In genomic region chr7:1558181-1558811, GRCh38 we compare ENCODE assay signal across 14 cellular contexts. TPM values are rescaled to one million over a fixed set of nuclear protein-coding genes. Genes with fewer than 3 reads are reported as not detected.
DNase-seq lines count a peak whose midpoint lies in the region; ATAC-seq and TF ChIP-seq lines count a peak whose summit lies in the region.
"Had no signal": no experiment of that assay in that cellular context is flagged by ENCODE, and none has a peak within 500 bp of the region (broad histone marks: within the 10 kb centered on the region; RNA-seq: fewer than 3 reads in every experiment).

No MANE protein-coding gene starts in this region.

- H3K4me1 Mint-ChIP-seq in nephron progenitor cell = peaks cover 47% of the 10 kb centered on the region
- H3K4me1 Mint-ChIP-seq: activated CD4-positive, alpha-beta T cell treated with anti-CD3 and anti-CD28 coated beads, Interleukin-2, amount 10 ng/mL, durations not matched to agents 24 days and 14 days; activated naive CD8-positive, alpha-beta T cell treated with anti-CD3 and anti-CD28 coated beads, Interleukin-2, amount 50 U/mL, for 24 hours had no signal

- H3K36me3 Mint-ChIP-seq in nephron progenitor cell (ENCODE audit: low read depth) = no peaks in the 10 kb centered on the region
- H3K36me3 Mint-ChIP-seq: naive thymus-derived CD8-positive, alpha-beta T cell had no signal

- H3K9ac ChIP-seq in skeletal muscle satellite cell (ENCODE audit: low read depth, low read length) = no peak overlapping the region

- no peak overlapping the region for H3K27ac Mint-ChIP-seq in nephron progenitor cell
- H3K27ac Mint-ChIP-seq: activated CD4-positive, alpha-beta T cell treated with anti-CD3 and anti-CD28 coated beads, Interleukin-2, amount 10 ng/mL, durations not matched to agents 24 days and 14 days; activated naive CD8-positive, alpha-beta T cell treated with anti-CD3 and anti-CD28 coated beads, Interleukin-2, amount 50 U/mL, for 24 hours had no signal

- ATAC-seq in HG03095 (IDR thresholded peaks at IDR 0.05; ENCODE audit: unreplicated experiment) = no peak
- ATAC-seq in HG02763 (IDR thresholded peaks at IDR 0.05; ENCODE audit: unreplicated experiment) = no peak
- ATAC-seq: activated naive CD8-positive, alpha-beta T cell treated with anti-CD3 and anti-CD28 coated beads, Interleukin-2, amount 50 U/mL, for 24 hours; naive thymus-derived CD8-positive, alpha-beta T cell had no signal

- DNase-seq in DMS 273 (lab: John Stamatoyannopoulos, UW; ENCODE audit: unreplicated experiment) (peak; percentile 73), DMS 273 treated with DMSO at 0.1 percent for 48 hours (lab: John Stamatoyannopoulos, UW) (no peak), SK-N-DZ (ENCODE audit: low spot score) (peak; percentile 68), right atrium auricular region (ENCODE audit: low spot score) (no peak), nephron progenitor cell (no peak)
- DNase-seq: activated CD4-positive, alpha-beta T cell treated with anti-CD3 and anti-CD28 coated beads, Interleukin-2, amount 10 ng/mL, durations not matched to agents 24 days and 14 days; activated naive CD8-positive, alpha-beta T cell treated with anti-CD3 and anti-CD28 coated beads, Interleukin-2, amount 50 U/mL, for 24 hours; foreskin melanocyte; GOT3; naive thymus-derived CD8-positive, alpha-beta T cell; NCI-H446 treated with DMSO at 0.1 percent for 48 hours had no signal

- H3K4me3 ChIP-seq in right atrium auricular region (no peak overlapping the region), skeletal muscle satellite cell (ENCODE audit: low read length) (no peak overlapping the region)

- no peak overlapping the region for H3K4me3 Mint-ChIP-seq in nephron progenitor cell
- H3K4me3 Mint-ChIP-seq: activated CD4-positive, alpha-beta T cell treated with anti-CD3 and anti-CD28 coated beads, Interleukin-2, amount 10 ng/mL, durations not matched to agents 24 days and 14 days; activated naive CD8-positive, alpha-beta T cell treated with anti-CD3 and anti-CD28 coated beads, Interleukin-2, amount 50 U/mL, for 24 hours; naive thymus-derived CD8-positive, alpha-beta T cell had no signal

- H3K27ac ChIP-seq in right atrium auricular region = peak overlapping the region in 1 of 2 donors; percentile 37

- H3K4me2 ChIP-seq in skeletal muscle satellite cell (ENCODE audit: low read length) = peak overlapping the region; percentile 27

- H3K27me3 Mint-ChIP-seq in nephron progenitor cell (ENCODE audit: low read depth, poor library complexity) = no peaks in the 10 kb centered on the region
- H3K27me3 Mint-ChIP-seq: activated CD4-positive, alpha-beta T cell treated with anti-CD3 and anti-CD28 coated beads, Interleukin-2, amount 10 ng/mL, durations not matched to agents 24 days and 14 days; activated naive CD8-positive, alpha-beta T cell treated with anti-CD3 and anti-CD28 coated beads, Interleukin-2, amount 50 U/mL, for 24 hours; naive thymus-derived CD8-positive, alpha-beta T cell had no signal

- no peaks in the 10 kb centered on the region for H3K9me3 ChIP-seq in right atrium auricular region
- no peaks in the 10 kb centered on the region for H3K9me3 ChIP-seq in skeletal muscle satellite cell (replicated peaks; ENCODE audit: low read length)

- H3K9me3 Mint-ChIP-seq in nephron progenitor cell = no peaks in the 10 kb centered on the region
- H3K9me3 Mint-ChIP-seq: activated CD4-positive, alpha-beta T cell treated with anti-CD3 and anti-CD28 coated beads, Interleukin-2, amount 10 ng/mL, durations not matched to agents 24 days and 14 days; activated naive CD8-positive, alpha-beta T cell treated with anti-CD3 and anti-CD28 coated beads, Interleukin-2, amount 50 U/mL, for 24 hours; naive thymus-derived CD8-positive, alpha-beta T cell had no signal

- peaks cover 0 to 20% of the 10 kb centered on the region in 2 donors for H3K4me1 ChIP-seq in right atrium auricular region
- peaks cover 23% of the 10 kb centered on the region for H3K4me1 ChIP-seq in skeletal muscle satellite cell (ENCODE audit: control insufficient read depth, insufficient read depth, low read length)

- H3K36me3 ChIP-seq in right atrium auricular region (no peaks in the 10 kb centered on the region), skeletal muscle satellite cell (ENCODE audit: insufficient read depth, low read length) (no peaks in the 10 kb centered on the region)

- H3K27me3 ChIP-seq in right atrium auricular region = no peaks in the 10 kb centered on the region
- no peaks in the 10 kb centered on the region for H3K27me3 ChIP-seq in skeletal muscle satellite cell (ENCODE audit: control insufficient read depth, insufficient read depth, low read length)

- TF ChIP-seq CTCF in right atrium auricular region (IDR thresholded peaks at IDR 0.05) (peak; percentile 33 to 72), nephron progenitor cell (IDR thresholded peaks at IDR 0.05) (no peak)

RNA-seq across cellular contexts. Expression of gene TMEM184A, which starts 2.3 kb away (rescaled TPM):
- polyA plus RNA-seq in SK-N-DZ (2014; cell fraction: cytosol; rRNA removed) = 0.38 and 0.68 TPM in 2 replicates
- 2.3 and 2.4 TPM in 2 replicates for polyA plus RNA-seq in SK-N-DZ (2014; cell fraction: nucleus; rRNA removed)
- total RNA-seq in right atrium auricular region = under 1 TPM in 1 of 2 donors, not detected in 1; 0.28 TPM
- under 0.01 TPM in 1 of 2 replicates, not detected in the other for total RNA-seq in skeletal muscle satellite cell (2012; rRNA removed)
- total RNA-seq: activated CD4-positive, alpha-beta T cell treated with anti-CD3 and anti-CD28 coated beads, Interleukin-2, amount 10 ng/mL, durations not matched to agents 24 days and 14 days; naive thymus-derived CD8-positive, alpha-beta T cell had no signal

RNA-seq across cellular contexts. Expression of gene PSMG3, which starts 11.5 kb away (rescaled TPM):
- 114 and 158 TPM in 2 replicates for polyA plus RNA-seq in SK-N-DZ (2014; cell fraction: cytosol; rRNA removed)
- polyA plus RNA-seq in SK-N-DZ (2014; cell fraction: nucleus; rRNA removed) = 124 and 138 TPM in 2 replicates
- 10 to 100 TPM; 21.5 to 22.3 TPM for total RNA-seq in right atrium auricular region
- 47.0 and 47.7 TPM in 2 replicates for total RNA-seq in skeletal muscle satellite cell (2012; rRNA removed)

RNA-seq across cellular contexts. Expression of gene MAFK, which starts 27.8 kb away (rescaled TPM):
- 1.8 and 3.6 TPM in 2 replicates for polyA plus RNA-seq in SK-N-DZ (2014; cell fraction: cytosol; rRNA removed)
- polyA plus RNA-seq in SK-N-DZ (2014; cell fraction: nucleus; rRNA removed) = 5.1 and 10.7 TPM in 2 replicates
- 10 to 100 TPM; 29.6 to 70.9 TPM for total RNA-seq in right atrium auricular region
- 8.6 and 11.4 TPM in 2 replicates for total RNA-seq in skeletal muscle satellite cell (2012; rRNA removed)

RNA-seq across cellular contexts. Expression of gene INTS1, which starts 54.1 kb away (rescaled TPM):
- 42.2 and 44.8 TPM in 2 replicates for polyA plus RNA-seq in SK-N-DZ (2014; cell fraction: cytosol; rRNA removed)
- polyA plus RNA-seq in SK-N-DZ (2014; cell fraction: nucleus; rRNA removed) = 127 and 147 TPM in 2 replicates
- 10 to 100 TPM; 29.0 to 47.0 TPM for total RNA-seq in right atrium auricular region
- total RNA-seq in skeletal muscle satellite cell (2012; rRNA removed) = 63.6 and 65.3 TPM in 2 replicates

Comparison
In these comparisons a context has a peak if more than half of its experiments do, and no peak if none do; other contexts are left out.
1. DNase-seq: peak in DMS 273 (single experiment) and SK-N-DZ (single experiment); none in DMS 273 treated with DMSO at 0.1 percent for 48 hours (single experiment), right atrium auricular region (single experiment) and nephron progenitor cell (single experiment).